Comparison of ENCODE assay signal across 10 cellular contexts in the genomic region with DNA sequence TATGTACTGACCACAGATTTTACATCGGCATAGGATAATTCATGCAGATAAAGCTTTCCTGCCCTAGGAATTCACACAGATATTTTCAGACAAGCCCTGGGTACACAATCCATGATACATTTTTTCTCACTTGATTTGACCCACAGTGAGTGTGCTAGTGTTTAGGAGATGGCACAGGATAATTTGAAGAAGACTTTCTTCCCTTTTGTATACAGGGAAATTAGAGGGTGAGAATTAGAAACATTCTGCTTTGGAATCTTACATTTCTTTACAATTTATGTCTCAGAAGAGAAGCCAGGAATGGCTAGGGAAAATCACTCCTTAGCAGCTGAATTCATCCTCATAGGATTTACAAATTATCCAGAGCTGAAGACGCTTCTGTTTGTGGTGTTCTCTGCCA. TPM values are rescaled to one million over a fixed set of nuclear protein-coding genes. Genes with fewer than 3 reads are reported as not detected.
"Had no signal": no experiment of that assay in that cellular context is flagged by ENCODE, and none has a peak within 500 bp of the region (broad histone marks: within the 10 kb centered on the region; RNA-seq: fewer than 3 reads in every experiment).

Gene OR5K4 (plus strand): TSS at position 301 of the 400 bp plus-strand sequence. CDS start 0 bp downstream, at position 301.

- H3K4me3 Mint-ChIP-seq: GM23338, H9, HFFc6 had no signal

- H3K4me1 Mint-ChIP-seq: GM23338 had no signal

- FAIRE-seq: H54 had no signal

- H3K36me3 ChIP-seq: HAP-1 had no signal

- H3K4me3 ChIP-seq: GM23248, GM23338, HAP-1 had no signal

- H3K4me2 ChIP-seq: GM23338 had no signal

- DNase-seq: GM23248, GOT3, H7, H9, HCEC 1CT, HFFc6 had no signal

- H2AFZ ChIP-seq: GM23248, GM23338 had no signal

- H3K27ac Mint-ChIP-seq: GM23338, H9, HFFc6 had no signal

- H3K9me3 ChIP-seq: HAP-1 had no signal

- H3K9ac ChIP-seq: GM23248 had no signal

- H3K27ac ChIP-seq: GM23248 had no signal

- H3K9me3 Mint-ChIP-seq: HFFc6 had no signal

- H3K4me1 ChIP-seq: HAP-1 had no signal

RNA-seq across cellular contexts. Expression of gene OR5K4, which starts in this region (rescaled TPM):
- total RNA-seq: GM23248, GM23338, H4, H7, H9, HFFc6 had no signal
- polyA plus RNA-seq: GM23248, GM23338 had no signal
